Comparison of ENCODE assay signal across 18 cellular contexts in genomic region chr6:77055711-77056110, GRCh38.
"Had no signal": no experiment of that assay in that cellular context is flagged by ENCODE, and none has a peak within 500 bp of the region (broad histone marks: within the 10 kb centered on the region; RNA-seq: fewer than 3 reads in every experiment).

No MANE protein-coding gene starts in this region.

- H3K4me3 ChIP-seq: coronary artery, dorsolateral prefrontal cortex, esophagus muscularis mucosa, gastroesophageal sphincter, heart left ventricle, hepatocyte, left lung, lower lobe of right lung, mucosa of descending colon had no signal

- H3K9me3 ChIP-seq: lower lobe of right lung had no signal

- ATAC-seq: foreskin keratinocyte, gastroesophageal sphincter, heart left ventricle, left cardiac atrium, left lung, left ventricle myocardium superior, lower lobe of right lung, mucosa of descending colon had no signal

- H3K4me1 ChIP-seq: esophagus muscularis mucosa, foreskin keratinocyte, gastroesophageal sphincter, heart left ventricle, left lung, lower lobe of right lung had no signal

- H3K36me3 ChIP-seq: esophagus muscularis mucosa, gastroesophageal sphincter, heart left ventricle, left lung, lower lobe of right lung had no signal

- H3K27ac ChIP-seq: coronary artery, dorsolateral prefrontal cortex, esophagus muscularis mucosa, foreskin keratinocyte, gastroesophageal sphincter, heart left ventricle, hepatocyte, left lung, lower lobe of right lung had no signal

- DNase-seq: dermis blood vessel endothelial cell; effector CD4-positive, alpha-beta T cell; effector memory CD4-positive, alpha-beta T cell; foreskin keratinocyte; heart left ventricle; hypothalamus; immature natural killer cell; left cardiac atrium; left lung; left ventricle myocardium superior; lower lobe of right lung; mesenchymal stem cell; mucosa of descending colon had no signal

- H3K27me3 ChIP-seq: dorsolateral prefrontal cortex, esophagus muscularis mucosa, foreskin keratinocyte, gastroesophageal sphincter, heart left ventricle, hepatocyte, left lung had no signal
